In the genomic region with DNA sequence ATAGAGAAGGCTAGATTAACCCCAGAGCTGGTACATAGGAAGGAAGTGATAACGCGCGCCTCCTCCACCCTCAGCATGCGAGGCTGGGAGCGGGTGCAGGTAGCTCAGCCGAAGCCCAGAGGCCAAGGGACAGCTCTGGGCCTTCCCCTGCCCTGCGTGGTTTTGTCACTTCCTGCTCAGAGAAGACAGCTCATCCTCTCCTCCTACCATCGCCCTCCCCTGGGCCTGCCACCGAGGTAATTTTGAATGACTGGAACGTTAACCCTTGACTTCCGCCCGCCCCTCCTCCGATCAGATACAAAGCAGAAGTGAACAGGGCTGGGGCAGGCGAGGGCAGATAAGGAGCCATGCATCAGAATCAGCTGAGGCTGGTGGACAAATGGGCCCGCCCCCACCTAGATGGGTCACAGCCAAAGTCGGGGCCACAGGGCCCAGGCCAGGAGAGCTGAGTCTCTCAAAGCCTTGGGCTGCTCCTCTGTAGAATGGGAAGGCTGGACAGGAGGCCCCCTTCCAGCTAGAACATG, we compare ENCODE assay signal across 1 cellular context.
TF ChIP-seq lines count a peak whose summit lies in the region.

No MANE protein-coding gene starts in this region.

TF ChIP-seq in IMR-90, 13 proteins besides CTCF, POLR2A, EP300 and RAD21:
- TF ChIP-seq MXI1 (IDR thresholded peaks at IDR 0.05; ENCODE audit: borderline replicate concordance, low read depth, low read length) = no peak
- no peak for TF ChIP-seq CHD1 (IDR thresholded peaks at IDR 0.05; ENCODE audit: low read depth, low read length)
- TF ChIP-seq NFE2L2 (IDR thresholded peaks at IDR 0.05; ENCODE audit: low read depth, low read length) = no peak
- no peak for TF ChIP-seq BHLHE40 (IDR thresholded peaks at IDR 0.05; ENCODE audit: low read depth, low read length)
- TF ChIP-seq FOS (IDR thresholded peaks at IDR 0.05; ENCODE audit: low read depth, low read length) = no peak
- no peak for TF ChIP-seq SMC3 (IDR thresholded peaks at IDR 0.05; ENCODE audit: low read depth, low read length)
- TF ChIP-seq, protein P1, sequence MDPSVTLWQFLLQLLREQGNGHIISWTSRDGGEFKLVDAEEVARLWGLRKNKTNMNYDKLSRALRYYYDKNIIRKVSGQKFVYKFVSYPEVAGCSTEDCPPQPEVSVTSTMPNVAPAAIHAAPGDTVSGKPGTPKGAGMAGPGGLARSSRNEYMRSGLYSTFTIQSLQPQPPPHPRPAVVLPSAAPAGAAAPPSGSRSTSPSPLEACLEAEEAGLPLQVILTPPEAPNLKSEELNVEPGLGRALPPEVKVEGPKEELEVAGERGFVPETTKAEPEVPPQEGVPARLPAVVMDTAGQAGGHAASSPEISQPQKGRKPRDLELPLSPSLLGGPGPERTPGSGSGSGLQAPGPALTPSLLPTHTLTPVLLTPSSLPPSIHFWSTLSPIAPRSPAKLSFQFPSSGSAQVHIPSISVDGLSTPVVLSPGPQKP (IDR thresholded peaks at IDR 0.05; ENCODE audit: borderline replicate concordance, low read depth, low read length) = no peak
- no peak for TF ChIP-seq CEBPB (IDR thresholded peaks at IDR 0.05; ENCODE audit: low read depth, low read length)
- no peak for TF ChIP-seq MAZ (IDR thresholded peaks at IDR 0.05; ENCODE audit: borderline replicate concordance, low read depth, low read length)
